16 cellular contexts compared by ENCODE assay signal in the genomic region with DNA sequence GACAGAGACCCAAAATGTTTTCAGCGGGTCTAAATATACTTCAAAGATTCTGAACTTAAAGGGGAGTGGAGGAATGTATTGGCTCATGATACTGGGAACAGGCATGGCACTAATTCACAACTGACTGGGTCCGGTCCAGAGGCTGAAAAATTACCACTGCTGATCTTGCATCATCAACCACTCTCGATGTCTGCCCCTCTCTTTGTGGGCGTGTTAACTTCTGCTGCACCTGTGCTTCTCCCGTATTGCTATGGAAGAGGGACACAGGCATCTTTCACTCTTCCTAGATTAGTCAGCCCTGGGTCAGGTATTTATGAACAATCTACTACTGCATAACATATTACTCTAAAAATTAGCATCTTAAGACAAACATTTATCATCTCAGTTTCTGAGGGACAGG. TPM values are rescaled to one million over a fixed set of nuclear protein-coding genes. Genes with fewer than 3 reads are reported as not detected.
"Had no signal": no experiment of that assay in that cellular context is flagged by ENCODE, and none has a peak within 500 bp of the region (broad histone marks: within the 10 kb centered on the region; RNA-seq: fewer than 3 reads in every experiment).

No MANE protein-coding gene starts in this region.

- H3K27me3 Mint-ChIP-seq: central memory CD8-positive, alpha-beta T cell; effector memory CD8-positive, alpha-beta T cell; memory B cell had no signal

- DNase-seq: activated CD4-positive, alpha-beta T cell treated with anti-CD3 and anti-CD28 coated beads, Interleukin-2, amount 50 U/mL, for 4 hours; activated gamma-delta T cell treated with Interleukin-2 at 50 U/mL for 16 hours; amniotic stem cell; body of pancreas; cortex of kidney; effector memory CD8-positive, alpha-beta T cell; kidney; left ventricle myocardium inferior; stimulated activated CD4-positive, alpha-beta T cell treated with anti-CD3 and anti-CD28 coated beads, Interleukin-15, amount 100 ng/mL, for 24 hours; stimulated activated CD4-positive, alpha-beta T cell treated with anti-CD3 and anti-CD28 coated beads, Interleukin-4, amount 100 ng/mL, for 24 hours; tibial artery; uterus had no signal

- H3K27ac Mint-ChIP-seq: effector memory CD8-positive, alpha-beta T cell; memory B cell had no signal

- ATAC-seq: body of pancreas; effector memory CD8-positive, alpha-beta T cell had no signal

- H3K4me3 Mint-ChIP-seq: central memory CD8-positive, alpha-beta T cell; effector memory CD8-positive, alpha-beta T cell; memory B cell had no signal

- H3K4me1 Mint-ChIP-seq: central memory CD8-positive, alpha-beta T cell; memory B cell had no signal

- H3K9me3 Mint-ChIP-seq: central memory CD8-positive, alpha-beta T cell; effector memory CD8-positive, alpha-beta T cell had no signal

RNA-seq across cellular contexts. Expression of a gene that starts 33.2 kb away (rescaled TPM):
- total RNA-seq: left ventricle myocardium inferior, osteocyte, skeletal muscle tissue had no signal
